In genomic region chr1:77978293-77978968, GRCh38 we compare ENCODE assay signal across 8 cellular contexts. TPM values are rescaled to one million over a fixed set of nuclear protein-coding genes. Genes with fewer than 3 reads are reported as not detected.
DNase-seq lines count a peak whose midpoint lies in the region; ATAC-seq and TF ChIP-seq lines count a peak whose summit lies in the region.

No MANE protein-coding gene starts in this region.

- TF ChIP-seq EP300 in gastroesophageal sphincter (IDR thresholded peaks at IDR 0.05), result no peak

- peak overlapping the region; percentile 96 to 98 (median 96) for H3K27ac ChIP-seq in gastroesophageal sphincter
- H3K27ac ChIP-seq in testis, result peak overlapping the region; percentile 98 to 99

- H3K4me3 Mint-ChIP-seq in activated T-helper 17 cell treated with anti-CD3 and anti-CD28 coated beads, Interleukin-2, amount 50 U/mL, for 72 hours, result no peak overlapping the region

- 0 to 1% methylated on average over 7 to 14 of the region's 34 CpGs for WGBS in gastroesophageal sphincter (ENCODE audit: low coverage in 1 of 2), 2 donors
- 0 to 1% methylated on average over 28 to 34 of the region's 34 CpGs for WGBS in testis, 2 donors

- TF ChIP-seq CTCF in gastroesophageal sphincter (IDR thresholded peaks at IDR 0.05), result no peak
- no peak for TF ChIP-seq CTCF in testis (IDR thresholded peaks at IDR 0.05)

- no peaks in the 10 kb centered on the region for H3K9me3 Mint-ChIP-seq in activated T-helper 17 cell treated with anti-CD3 and anti-CD28 coated beads, Interleukin-2, amount 50 U/mL, for 72 hours

- DNase-seq in EL (peak; percentile 96), GOT3 (lab: John Stamatoyannopoulos, UW) (peak; percentile 10), LHCN-M2 (ENCODE audit: low read depth) (peak; percentile 92), RKO (ENCODE audit: low spot score) (peak; percentile 96), nucleus accumbens (lab: John Stamatoyannopoulos, UW) (peak in 50 of 56 donors; percentile 3 to 88 (median 42)), testis (peak; percentile 87)

- H3K4me1 Mint-ChIP-seq in activated T-helper 17 cell treated with anti-CD3 and anti-CD28 coated beads, Interleukin-2, amount 50 U/mL, for 72 hours, result peaks cover 19% of the 10 kb centered on the region

- no peaks in the 10 kb centered on the region for H3K36me3 Mint-ChIP-seq in activated T-helper 17 cell treated with anti-CD3 and anti-CD28 coated beads, Interleukin-2, amount 50 U/mL, for 72 hours (ENCODE audit: low read depth)

- TF ChIP-seq POLR2A in gastroesophageal sphincter (IDR thresholded peaks at IDR 0.05), result peak in 1 of 2 donors; percentile 36
- no peak for TF ChIP-seq POLR2A in testis (IDR thresholded peaks at IDR 0.05)

- ATAC-seq in activated T-helper 17 cell treated with anti-CD3 and anti-CD28 coated beads, Interleukin-2, amount 50 U/mL, for 72 hours (replicated peaks), result peak; percentile 72
- ATAC-seq in gastroesophageal sphincter, result peak; percentile 65

- intact Hi-C loops in testis (cut with DNase I; ENCODE audit: low total_unique reads), result no loop called here

- H3K27ac Mint-ChIP-seq in activated T-helper 17 cell treated with anti-CD3 and anti-CD28 coated beads, Interleukin-2, amount 50 U/mL, for 72 hours, result no peak overlapping the region

- no peaks in the 10 kb centered on the region for H3K36me3 ChIP-seq in gastroesophageal sphincter
- H3K36me3 ChIP-seq in testis (ENCODE audit: low read depth, missing control alignments), result no peaks in the 10 kb centered on the region

- H3K27me3 ChIP-seq in gastroesophageal sphincter, result no peaks in the 10 kb centered on the region
- H3K27me3 ChIP-seq in testis, result no peaks in the 10 kb centered on the region

- no peaks in the 10 kb centered on the region for H3K27me3 Mint-ChIP-seq in activated T-helper 17 cell treated with anti-CD3 and anti-CD28 coated beads, Interleukin-2, amount 50 U/mL, for 72 hours

- H3K4me1 ChIP-seq in gastroesophageal sphincter, result peaks cover 0 to 63% (median 17%) of the 10 kb centered on the region in 3 donors
- H3K4me1 ChIP-seq in testis, result peaks cover 23% of the 10 kb centered on the region

- peak overlapping the region; percentile 80 to 88 for H3K4me3 ChIP-seq in gastroesophageal sphincter
- H3K4me3 ChIP-seq in testis, result peak overlapping the region; percentile 90 to 93

- H3K9me3 ChIP-seq in gastroesophageal sphincter, result no peaks in the 10 kb centered on the region
- no peaks in the 10 kb centered on the region for H3K9me3 ChIP-seq in testis

RNA-seq across cellular contexts. Expression of gene FUBP1, which starts 0.4 kb away (rescaled TPM):
- total RNA-seq in LHCN-M2 (2014; rRNA removed) (92.9 and 105 TPM in 2 replicates), gastroesophageal sphincter (100 to 1,000 TPM in 1 of 4 donors, 10 to 100 TPM in 3; 46.9 to 135 (median 68.5) TPM), testis (100 to 1,000 TPM; 141 to 160 TPM)
- polyA plus RNA-seq in LHCN-M2 (2012), result 55.3 TPM
- 100 to 1,000 TPM; 183 to 194 TPM for total RNA-seq in activated T-helper 17 cell treated with anti-CD3 and anti-CD28 coated beads, Interleukin-2, amount 50 U/mL, for 72 hours
- polyA plus RNA-seq in testis (ENCODE audit: insufficient read depth, low read depth, low replicate concordance), result 83.7 TPM

RNA-seq across cellular contexts. Expression of gene DNAJB4, which starts 26.3 kb away (rescaled TPM):
- 229 and 269 TPM in 2 replicates for total RNA-seq in LHCN-M2 (2014; rRNA removed)
- polyA plus RNA-seq in LHCN-M2 (2012), result 130 TPM
- total RNA-seq in activated T-helper 17 cell treated with anti-CD3 and anti-CD28 coated beads, Interleukin-2, amount 50 U/mL, for 72 hours, result 10 to 100 TPM; 10.8 to 32.6 TPM
- total RNA-seq in gastroesophageal sphincter, result 100 to 1,000 TPM in 1 of 4 donors, 10 to 100 TPM in 3; 74.1 to 123 (median 86.0) TPM
- 10 to 100 TPM; 21.1 to 24.7 TPM for total RNA-seq in testis
- 33.4 TPM for polyA plus RNA-seq in testis (ENCODE audit: insufficient read depth, low read depth, low replicate concordance)

Comparison
In these comparisons a context has a peak if more than half of its experiments do, and no peak if none do; other contexts are left out.
1. Peak in every context shown above with its lines: DNase-seq, ATAC-seq, H3K4me3 ChIP-seq and H3K27ac ChIP-seq.
2. DNase-seq: peak in every context shown above with its lines; median percentile 96 in EL; 96 in RKO; 92 in LHCN-M2; 87 in testis; 42 in nucleus accumbens; 10 in GOT3.